1 cellular context compared by ENCODE assay signal in the genomic region with DNA sequence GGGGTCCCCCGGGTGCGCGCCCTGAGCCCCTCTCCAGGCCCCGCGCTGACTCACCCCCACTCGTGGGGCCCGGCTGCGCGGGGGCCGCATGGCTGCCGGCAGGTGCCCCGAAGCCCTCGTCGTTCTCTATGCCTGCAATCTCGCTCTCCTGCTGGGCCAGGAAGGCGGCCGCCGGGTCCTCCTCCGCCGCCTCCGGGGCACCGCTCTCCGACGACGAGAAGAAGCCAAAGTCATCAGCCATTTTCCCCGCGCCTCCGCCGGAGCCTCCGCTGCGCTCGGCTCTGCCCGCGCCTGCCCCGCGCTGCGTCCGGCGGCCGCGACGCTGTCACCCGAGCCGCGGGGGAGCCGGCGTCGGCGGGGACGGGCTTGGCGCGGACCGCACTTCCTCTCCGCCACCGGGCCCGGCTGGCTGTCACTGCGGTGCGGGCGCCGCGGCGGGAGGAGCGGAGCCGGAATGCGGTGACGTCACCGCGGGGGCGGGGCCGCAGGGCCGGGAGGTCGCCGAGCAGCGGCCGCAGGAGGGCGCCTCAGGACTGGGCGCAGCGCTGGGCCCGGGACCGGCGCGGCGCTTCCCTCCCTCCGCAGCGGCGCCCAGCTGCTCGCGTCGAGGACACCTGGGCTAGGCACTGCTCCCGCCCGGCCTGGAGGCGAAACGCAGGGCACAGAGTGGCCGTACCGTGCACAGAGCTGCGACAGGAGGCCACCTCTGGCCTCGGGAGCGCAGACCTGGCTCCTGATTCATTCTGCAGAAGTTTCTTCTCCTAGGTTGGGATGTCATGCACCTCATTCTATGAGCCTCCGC.
TF ChIP-seq lines count a peak whose summit lies in the region.

A gene with protein sequence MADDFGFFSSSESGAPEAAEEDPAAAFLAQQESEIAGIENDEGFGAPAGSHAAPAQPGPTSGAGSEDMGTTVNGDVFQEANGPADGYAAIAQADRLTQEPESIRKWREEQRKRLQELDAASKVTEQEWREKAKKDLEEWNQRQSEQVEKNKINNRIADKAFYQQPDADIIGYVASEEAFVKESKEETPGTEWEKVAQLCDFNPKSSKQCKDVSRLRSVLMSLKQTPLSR (minus strand): TSS at position 417 of the 802 bp plus-strand sequence. CDS start 176 bp downstream, at position 241.

TF ChIP-seq in WTC11, 78 proteins besides CTCF, POLR2A, EP300 and RAD21 (continued from another document):
- TF ChIP-seq, protein P1, sequence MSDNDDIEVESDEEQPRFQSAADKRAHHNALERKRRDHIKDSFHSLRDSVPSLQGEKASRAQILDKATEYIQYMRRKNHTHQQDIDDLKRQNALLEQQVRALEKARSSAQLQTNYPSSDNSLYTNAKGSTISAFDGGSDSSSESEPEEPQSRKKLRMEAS (CRISPR knock-in tag; IDR thresholded peaks at IDR 0.05) = peak; percentile 89
- TF ChIP-seq, protein P2, sequence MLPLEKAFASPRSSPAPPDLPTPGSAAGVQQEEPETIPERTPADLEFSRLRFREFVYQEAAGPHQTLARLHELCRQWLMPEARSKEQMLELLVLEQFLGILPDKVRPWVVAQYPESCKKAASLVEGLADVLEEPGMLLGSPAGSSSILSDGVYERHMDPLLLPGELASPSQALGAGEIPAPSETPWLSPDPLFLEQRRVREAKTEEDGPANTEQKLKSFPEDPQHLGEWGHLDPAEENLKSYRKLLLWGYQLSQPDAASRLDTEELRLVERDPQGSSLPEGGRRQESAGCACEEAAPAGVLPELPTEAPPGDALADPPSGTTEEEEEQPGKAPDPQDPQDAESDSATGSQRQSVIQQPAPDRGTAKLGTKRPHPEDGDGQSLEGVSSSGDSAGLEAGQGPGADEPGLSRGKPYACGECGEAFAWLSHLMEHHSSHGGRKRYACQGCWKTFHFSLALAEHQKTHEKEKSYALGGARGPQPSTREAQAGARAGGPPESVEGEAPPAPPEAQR (CRISPR knock-in tag; IDR thresholded peaks at IDR 0.05) = no peak
- TF ChIP-seq, protein P3, sequence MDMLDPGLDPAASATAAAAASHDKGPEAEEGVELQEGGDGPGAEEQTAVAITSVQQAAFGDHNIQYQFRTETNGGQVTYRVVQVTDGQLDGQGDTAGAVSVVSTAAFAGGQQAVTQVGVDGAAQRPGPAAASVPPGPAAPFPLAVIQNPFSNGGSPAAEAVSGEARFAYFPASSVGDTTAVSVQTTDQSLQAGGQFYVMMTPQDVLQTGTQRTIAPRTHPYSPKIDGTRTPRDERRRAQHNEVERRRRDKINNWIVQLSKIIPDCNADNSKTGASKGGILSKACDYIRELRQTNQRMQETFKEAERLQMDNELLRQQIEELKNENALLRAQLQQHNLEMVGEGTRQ (CRISPR knock-in tag; IDR thresholded peaks at IDR 0.05) = no peak
- no peak for TF ChIP-seq OVOL2 (CRISPR knock-in tag; IDR thresholded peaks at IDR 0.05; ENCODE audit: borderline replicate concordance)
- peak; percentile 38; the same call in 1 of the 2 replicates for TF ChIP-seq ESRRA (CRISPR knock-in tag; IDR thresholded peaks at IDR 0.05; ENCODE audit: borderline replicate concordance)
- peak; percentile 98 for TF ChIP-seq KAT7 (CRISPR knock-in tag; IDR thresholded peaks at IDR 0.05; ENCODE audit: borderline replicate concordance)
- TF ChIP-seq FOXJ3 (CRISPR knock-in tag; IDR thresholded peaks at IDR 0.05; ENCODE audit: borderline replicate concordance) = no peak
- TF ChIP-seq, protein P4, sequence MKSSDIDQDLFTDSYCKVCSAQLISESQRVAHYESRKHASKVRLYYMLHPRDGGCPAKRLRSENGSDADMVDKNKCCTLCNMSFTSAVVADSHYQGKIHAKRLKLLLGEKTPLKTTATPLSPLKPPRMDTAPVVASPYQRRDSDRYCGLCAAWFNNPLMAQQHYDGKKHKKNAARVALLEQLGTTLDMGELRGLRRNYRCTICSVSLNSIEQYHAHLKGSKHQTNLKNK (CRISPR knock-in tag; IDR thresholded peaks at IDR 0.05) = no peak
- no peak; the same call in 1 of the 2 replicates for TF ChIP-seq ZNF263 (CRISPR knock-in tag; IDR thresholded peaks at IDR 0.05; ENCODE audit: low read depth)
- TF ChIP-seq TP53 (CRISPR knock-in tag; IDR thresholded peaks at IDR 0.05) = no peak; the same call in 1 of the 2 replicates
- TF ChIP-seq, protein P5, sequence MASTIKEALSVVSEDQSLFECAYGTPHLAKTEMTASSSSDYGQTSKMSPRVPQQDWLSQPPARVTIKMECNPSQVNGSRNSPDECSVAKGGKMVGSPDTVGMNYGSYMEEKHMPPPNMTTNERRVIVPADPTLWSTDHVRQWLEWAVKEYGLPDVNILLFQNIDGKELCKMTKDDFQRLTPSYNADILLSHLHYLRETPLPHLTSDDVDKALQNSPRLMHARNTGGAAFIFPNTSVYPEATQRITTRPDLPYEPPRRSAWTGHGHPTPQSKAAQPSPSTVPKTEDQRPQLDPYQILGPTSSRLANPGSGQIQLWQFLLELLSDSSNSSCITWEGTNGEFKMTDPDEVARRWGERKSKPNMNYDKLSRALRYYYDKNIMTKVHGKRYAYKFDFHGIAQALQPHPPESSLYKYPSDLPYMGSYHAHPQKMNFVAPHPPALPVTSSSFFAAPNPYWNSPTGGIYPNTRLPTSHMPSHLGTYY (CRISPR knock-in tag; IDR thresholded peaks at IDR 0.05) = peak; percentile 59; the same call in 1 of the 2 replicates
- no peak for TF ChIP-seq GRHL2 (CRISPR knock-in tag; IDR thresholded peaks at IDR 0.05; ENCODE audit: insufficient replicate concordance, severe bottlenecking)
- TF ChIP-seq TEAD4 (CRISPR knock-in tag; IDR thresholded peaks at IDR 0.05) = peak; percentile 17; the same call in 1 of the 2 replicates
- TF ChIP-seq FOXK1 (CRISPR knock-in tag; IDR thresholded peaks at IDR 0.05) = peak; percentile 52; the same call in 1 of the 2 replicates
- TF ChIP-seq, protein P6, sequence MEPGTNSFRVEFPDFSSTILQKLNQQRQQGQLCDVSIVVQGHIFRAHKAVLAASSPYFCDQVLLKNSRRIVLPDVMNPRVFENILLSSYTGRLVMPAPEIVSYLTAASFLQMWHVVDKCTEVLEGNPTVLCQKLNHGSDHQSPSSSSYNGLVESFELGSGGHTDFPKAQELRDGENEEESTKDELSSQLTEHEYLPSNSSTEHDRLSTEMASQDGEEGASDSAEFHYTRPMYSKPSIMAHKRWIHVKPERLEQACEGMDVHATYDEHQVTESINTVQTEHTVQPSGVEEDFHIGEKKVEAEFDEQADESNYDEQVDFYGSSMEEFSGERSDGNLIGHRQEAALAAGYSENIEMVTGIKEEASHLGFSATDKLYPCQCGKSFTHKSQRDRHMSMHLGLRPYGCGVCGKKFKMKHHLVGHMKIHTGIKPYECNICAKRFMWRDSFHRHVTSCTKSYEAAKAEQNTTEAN (CRISPR knock-in tag; IDR thresholded peaks at IDR 0.05) = no peak
- TF ChIP-seq NFE2L1 (CRISPR knock-in tag; IDR thresholded peaks at IDR 0.05) = no peak
TF ChIP-seq in WTC11: peak in this region for 15.
